ENCODE assay signal across 8 cellular contexts in the genomic region with DNA sequence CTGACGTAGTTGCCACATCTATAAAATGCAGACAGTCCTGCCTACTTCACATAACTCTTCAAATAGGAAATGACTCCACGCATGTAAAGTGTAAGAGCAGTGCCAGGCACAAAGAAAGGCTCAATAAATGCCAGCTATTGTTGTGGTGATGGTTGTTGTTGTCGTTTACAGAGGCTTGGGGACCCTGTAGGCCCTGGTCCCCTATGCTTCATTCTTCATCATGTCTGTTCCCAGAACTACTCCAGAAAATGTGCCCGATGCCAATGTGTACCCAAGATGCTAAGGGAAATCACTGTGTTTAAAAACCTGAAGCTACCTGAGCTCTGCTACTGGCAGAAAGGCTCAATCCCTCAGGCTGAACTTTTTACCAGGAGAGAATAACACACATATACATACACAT. TPM values are rescaled to one million over a fixed set of nuclear protein-coding genes. Genes with fewer than 3 reads are reported as not detected.
"Had no signal": no experiment of that assay in that cellular context is flagged by ENCODE, and none has a peak within 500 bp of the region (broad histone marks: within the 10 kb centered on the region; RNA-seq: fewer than 3 reads in every experiment).

No MANE protein-coding gene starts in this region.

- H3K9me3 ChIP-seq: HAP-1 had no signal

- H3K9me3 Mint-ChIP-seq: HFFc6, IgD-negative memory B cell had no signal

- H3K9ac ChIP-seq: GM23248 had no signal

- H3K27ac ChIP-seq: GM23248 had no signal

- DNase-seq: GM23248, GOT3, H7, HFFc6 had no signal

- H3K27ac Mint-ChIP-seq: HFFc6, IgD-negative memory B cell had no signal

- H3K4me1 Mint-ChIP-seq: IgD-negative memory B cell had no signal

- H3K4me3 Mint-ChIP-seq: HFFc6, IgD-negative memory B cell had no signal

- ATAC-seq: HCT116 had no signal

- H3K4me3 ChIP-seq: GM23248, HAP-1 had no signal

- H3K36me3 Mint-ChIP-seq: IgD-negative memory B cell had no signal

- H3K36me3 ChIP-seq: HAP-1 had no signal

- H3K4me1 ChIP-seq: HAP-1 had no signal

RNA-seq across cellular contexts. Expression of a gene that starts 9.1 kb away (rescaled TPM):
- total RNA-seq: HT-29 had no signal
- polyA plus RNA-seq: IgD-negative memory B cell had no signal
